Comparison of ENCODE assay signal across 16 cellular contexts in genomic region chr10:132489053-132489703, GRCh38. TPM values are rescaled to one million over a fixed set of nuclear protein-coding genes. Genes with fewer than 3 reads are reported as not detected.
DNase-seq lines count a peak whose midpoint lies in the region; ATAC-seq and TF ChIP-seq lines count a peak whose summit lies in the region.
"Had no signal": no experiment of that assay in that cellular context is flagged by ENCODE, and none has a peak within 500 bp of the region (broad histone marks: within the 10 kb centered on the region; RNA-seq: fewer than 3 reads in every experiment).

No MANE protein-coding gene starts in this region.

- H3K27ac ChIP-seq in right atrium auricular region, result no peak overlapping the region
- H3K27ac ChIP-seq: VCaP had no signal

- no peaks in the 10 kb centered on the region for H3K27me3 ChIP-seq in right atrium auricular region

- peak; percentile 33 for DNase-seq in cardiac septum (ENCODE audit: low spot score)
- DNase-seq in right atrium auricular region (ENCODE audit: low spot score), result no peak
- peak; percentile 69 for DNase-seq in astrocyte of the hippocampus (ENCODE audit: low read depth, low spot score)
- DNase-seq in islet precursor cell, result peak; percentile 57
- DNase-seq in ureter (ENCODE audit: low spot score), result peak; percentile 35
- DNase-seq in cerebellar nuclear complex (lab: John Stamatoyannopoulos, UW), result no peak
- DNase-seq in epidermal melanocyte (ENCODE audit: insufficient read length, low spot score), result no peak
- DNase-seq: ACHN; GOT3; KG1; naive B cell; NCI-H510A; OCI-M1; stimulated activated CD4-positive, alpha-beta T cell treated with anti-CD3 and anti-CD28 coated beads, Interleukin-2, amount 100 ng/mL, for 48 hours had no signal

- H3K4me3 ChIP-seq in right atrium auricular region, result no peak overlapping the region

- H3K9me3 ChIP-seq in right atrium auricular region, result no peaks in the 10 kb centered on the region

- H3K4me1 ChIP-seq in right atrium auricular region, result peaks cover 0 to 18% of the 10 kb centered on the region in 2 donors

- ATAC-seq in SK-N-SH treated with all-trans-retinoic acid at 6 μM for 48 hours, result no peak

- intact Hi-C loops in cardiac septum (cut with DNase I), result no loop called here

- no peak for TF ChIP-seq CTCF in right atrium auricular region (IDR thresholded peaks at IDR 0.05)

- H3K36me3 ChIP-seq in right atrium auricular region, result no peaks in the 10 kb centered on the region

TF ChIP-seq in SK-N-SH treated with all-trans-retinoic acid at 6 μM for 48 hours, 23 proteins besides CTCF, POLR2A, EP300 and RAD21:
- TF ChIP-seq ZFP30 (CRISPR knock-in tag; IDR thresholded peaks at IDR 0.05) (no peak), SNAI2 (CRISPR knock-in tag; IDR thresholded peaks at IDR 0.05) (no peak), ISL1 (CRISPR knock-in tag; IDR thresholded peaks at IDR 0.05) (no peak), TOX (CRISPR knock-in tag; IDR thresholded peaks at IDR 0.05; ENCODE audit: borderline replicate concordance) (no peak), TCF4 (CRISPR knock-in tag; IDR thresholded peaks at IDR 0.05; ENCODE audit: borderline replicate concordance) (no peak), ZFP3 (CRISPR knock-in tag; IDR thresholded peaks at IDR 0.05) (no peak), CSDC2 (CRISPR knock-in tag; IDR thresholded peaks at IDR 0.05) (no peak), CREB5 (CRISPR knock-in tag; IDR thresholded peaks at IDR 0.05; ENCODE audit: low read depth) (no peak), ZNF70 (CRISPR knock-in tag; IDR thresholded peaks at IDR 0.05) (no peak), GLIS3 (CRISPR knock-in tag; IDR thresholded peaks at IDR 0.05) (no peak), CSRNP3 (CRISPR knock-in tag; IDR thresholded peaks at IDR 0.05) (no peak), PATZ1 (CRISPR knock-in tag; IDR thresholded peaks at IDR 0.05; ENCODE audit: borderline replicate concordance) (no peak), ZNF565 (CRISPR knock-in tag; conservative IDR thresholded peaks at IDR 0.05; ENCODE audit: low read depth) (no peak), ESRRG (CRISPR knock-in tag; IDR thresholded peaks at IDR 0.05) (no peak), ARNTL (CRISPR knock-in tag; IDR thresholded peaks at IDR 0.05; ENCODE audit: borderline replicate concordance, low read depth) (no peak), RARB (CRISPR knock-in tag; IDR thresholded peaks at IDR 0.05) (no peak)

RNA-seq across cellular contexts. Expression of gene INPP5A, which starts 48.4 kb away (rescaled TPM):
- total RNA-seq in cardiac septum (121 TPM), right atrium auricular region (100 to 1,000 TPM; 116 to 143 TPM), ureter (63.5 TPM)

Comparison
In these comparisons a context has a peak if more than half of its experiments do, and no peak if none do; other contexts are left out.
1. DNase-seq: peak in cardiac septum (single experiment), astrocyte of the hippocampus (single experiment), islet precursor cell (single experiment) and ureter (single experiment); none in right atrium auricular region (single experiment), cerebellar nuclear complex (0 of 2) and epidermal melanocyte (single experiment).